2 cellular contexts compared by ENCODE assay signal in the genomic region with DNA sequence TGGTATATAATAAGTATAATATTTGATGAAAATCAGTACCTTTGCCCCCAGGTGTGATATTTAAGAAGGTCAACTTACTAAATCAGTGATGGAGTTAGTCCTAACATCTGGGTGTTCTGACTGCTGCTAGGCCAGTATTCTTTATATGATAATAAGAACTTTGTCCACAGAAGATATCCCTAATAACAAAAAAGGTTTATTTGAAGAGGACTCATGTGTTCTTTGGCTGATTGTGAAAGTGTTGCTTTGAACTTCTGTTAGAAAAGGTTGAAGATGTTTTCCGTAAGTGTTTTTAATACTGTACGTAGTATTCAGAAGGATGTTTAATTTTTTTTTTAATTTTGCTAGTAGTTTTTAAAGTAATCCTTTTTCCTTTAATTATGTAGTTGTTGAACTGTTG.
TF ChIP-seq lines count a peak whose summit lies in the region.

No MANE protein-coding gene starts in this region.

TF ChIP-seq in liver, 16 proteins besides CTCF, POLR2A, EP300 and RAD21:
- peak; percentile 17 to 24 for TF ChIP-seq HNF4A (conservative IDR thresholded peaks at IDR 0.05)
- TF ChIP-seq FOXA2 (IDR thresholded peaks at IDR 0.05): no peak

TF ChIP-seq in HepG2, 621 proteins besides CTCF, POLR2A, EP300 and RAD21:
- TF ChIP-seq MEF2D (CRISPR knock-in tag; IDR thresholded peaks at IDR 0.05): no peak
- TF ChIP-seq ZNF556 (CRISPR knock-in tag; IDR thresholded peaks at IDR 0.05; ENCODE audit: borderline replicate concordance): no peak
- no peak for TF ChIP-seq SOX6 (IDR thresholded peaks at IDR 0.05)
- no peak for TF ChIP-seq SOX6 (CRISPR knock-in tag; IDR thresholded peaks at IDR 0.05)
- TF ChIP-seq ZBTB8A (CRISPR knock-in tag; IDR thresholded peaks at IDR 0.05; ENCODE audit: borderline replicate concordance, low read depth): no peak
- TF ChIP-seq, protein P1, sequence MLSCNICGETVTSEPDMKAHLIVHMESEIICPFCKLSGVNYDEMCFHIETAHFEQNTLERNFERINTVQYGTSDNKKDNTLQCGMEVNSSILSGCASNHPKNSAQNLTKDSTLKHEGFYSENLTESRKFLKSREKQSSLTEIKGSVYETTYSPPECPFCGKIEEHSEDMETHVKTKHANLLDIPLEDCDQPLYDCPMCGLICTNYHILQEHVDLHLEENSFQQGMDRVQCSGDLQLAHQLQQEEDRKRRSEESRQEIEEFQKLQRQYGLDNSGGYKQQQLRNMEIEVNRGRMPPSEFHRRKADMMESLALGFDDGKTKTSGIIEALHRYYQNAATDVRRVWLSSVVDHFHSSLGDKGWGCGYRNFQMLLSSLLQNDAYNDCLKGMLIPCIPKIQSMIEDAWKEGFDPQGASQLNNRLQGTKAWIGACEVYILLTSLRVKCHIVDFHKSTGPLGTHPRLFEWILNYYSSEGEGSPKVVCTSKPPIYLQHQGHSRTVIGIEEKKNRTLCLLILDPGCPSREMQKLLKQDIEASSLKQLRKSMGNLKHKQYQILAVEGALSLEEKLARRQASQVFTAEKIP (CRISPR knock-in tag; IDR thresholded peaks at IDR 0.05; ENCODE audit: borderline replicate concordance): no peak
- TF ChIP-seq, protein P2, sequence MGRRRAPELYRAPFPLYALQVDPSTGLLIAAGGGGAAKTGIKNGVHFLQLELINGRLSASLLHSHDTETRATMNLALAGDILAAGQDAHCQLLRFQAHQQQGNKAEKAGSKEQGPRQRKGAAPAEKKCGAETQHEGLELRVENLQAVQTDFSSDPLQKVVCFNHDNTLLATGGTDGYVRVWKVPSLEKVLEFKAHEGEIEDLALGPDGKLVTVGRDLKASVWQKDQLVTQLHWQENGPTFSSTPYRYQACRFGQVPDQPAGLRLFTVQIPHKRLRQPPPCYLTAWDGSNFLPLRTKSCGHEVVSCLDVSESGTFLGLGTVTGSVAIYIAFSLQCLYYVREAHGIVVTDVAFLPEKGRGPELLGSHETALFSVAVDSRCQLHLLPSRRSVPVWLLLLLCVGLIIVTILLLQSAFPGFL (CRISPR knock-in tag; IDR thresholded peaks at IDR 0.05): no peak
- TF ChIP-seq, protein P3, sequence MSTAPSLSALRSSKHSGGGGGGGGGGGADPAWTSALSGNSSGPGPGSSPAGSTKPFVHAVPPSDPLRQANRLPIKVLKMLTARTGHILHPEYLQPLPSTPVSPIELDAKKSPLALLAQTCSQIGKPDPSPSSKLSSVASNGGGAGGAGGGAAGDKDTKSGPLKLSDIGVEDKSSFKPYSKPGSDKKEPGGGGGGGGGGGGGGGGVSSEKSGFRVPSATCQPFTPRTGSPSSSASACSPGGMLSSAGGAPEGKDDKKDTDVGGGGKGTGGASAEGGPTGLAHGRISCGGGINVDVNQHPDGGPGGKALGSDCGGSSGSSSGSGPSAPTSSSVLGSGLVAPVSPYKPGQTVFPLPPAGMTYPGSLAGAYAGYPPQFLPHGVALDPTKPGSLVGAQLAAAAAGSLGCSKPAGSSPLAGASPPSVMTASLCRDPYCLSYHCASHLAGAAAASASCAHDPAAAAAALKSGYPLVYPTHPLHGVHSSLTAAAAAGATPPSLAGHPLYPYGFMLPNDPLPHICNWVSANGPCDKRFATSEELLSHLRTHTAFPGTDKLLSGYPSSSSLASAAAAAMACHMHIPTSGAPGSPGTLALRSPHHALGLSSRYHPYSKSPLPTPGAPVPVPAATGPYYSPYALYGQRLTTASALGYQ (CRISPR knock-in tag; IDR thresholded peaks at IDR 0.05): no peak
- TF ChIP-seq HNF4A (CRISPR knock-in tag; IDR thresholded peaks at IDR 0.05): no peak
- no peak for TF ChIP-seq SATB2 (CRISPR knock-in tag; IDR thresholded peaks at IDR 0.05)
- TF ChIP-seq NR3C1 (CRISPR knock-in tag; IDR thresholded peaks at IDR 0.05): no peak
- TF ChIP-seq, protein P4, sequence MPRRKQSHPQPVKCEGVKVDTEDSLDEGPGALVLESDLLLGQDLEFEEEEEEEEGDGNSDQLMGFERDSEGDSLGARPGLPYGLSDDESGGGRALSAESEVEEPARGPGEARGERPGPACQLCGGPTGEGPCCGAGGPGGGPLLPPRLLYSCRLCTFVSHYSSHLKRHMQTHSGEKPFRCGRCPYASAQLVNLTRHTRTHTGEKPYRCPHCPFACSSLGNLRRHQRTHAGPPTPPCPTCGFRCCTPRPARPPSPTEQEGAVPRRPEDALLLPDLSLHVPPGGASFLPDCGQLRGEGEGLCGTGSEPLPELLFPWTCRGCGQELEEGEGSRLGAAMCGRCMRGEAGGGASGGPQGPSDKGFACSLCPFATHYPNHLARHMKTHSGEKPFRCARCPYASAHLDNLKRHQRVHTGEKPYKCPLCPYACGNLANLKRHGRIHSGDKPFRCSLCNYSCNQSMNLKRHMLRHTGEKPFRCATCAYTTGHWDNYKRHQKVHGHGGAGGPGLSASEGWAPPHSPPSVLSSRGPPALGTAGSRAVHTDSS (CRISPR knock-in tag; conservative IDR thresholded peaks at IDR 0.05): no peak
- TF ChIP-seq ZNF12 (CRISPR knock-in tag; IDR thresholded peaks at IDR 0.05): no peak
- TF ChIP-seq SMC3 (IDR thresholded peaks at IDR 0.05; ENCODE audit: low read length): no peak
- TF ChIP-seq YEATS2 (CRISPR knock-in tag; IDR thresholded peaks at IDR 0.05; ENCODE audit: borderline replicate concordance): no peak
- no peak for TF ChIP-seq ZNF709 (CRISPR knock-in tag; IDR thresholded peaks at IDR 0.05)
